ENCODE assay signal across 9 cellular contexts in genomic region chr21:14384453-14384852, GRCh38. TPM values are rescaled to one million over a fixed set of nuclear protein-coding genes. Genes with fewer than 3 reads are reported as not detected.
DNase-seq lines count a peak whose midpoint lies in the region; ATAC-seq and TF ChIP-seq lines count a peak whose summit lies in the region.
"Had no signal": no experiment of that assay in that cellular context is flagged by ENCODE, and none has a peak within 500 bp of the region (broad histone marks: within the 10 kb centered on the region; RNA-seq: fewer than 3 reads in every experiment).

No MANE protein-coding gene starts in this region.

- DNase-seq in activated CD4-positive, alpha-beta T cell treated with anti-CD3 and anti-CD28 coated beads, Interleukin-2, amount 10 ng/mL, durations not matched to agents 7 days and 5 days: no peak
- DNase-seq in activated CD4-positive, alpha-beta T cell treated with anti-CD3 and anti-CD28 coated beads for 48 hours: no peak
- no peak for DNase-seq in SJCRH30
- DNase-seq in glutamatergic neuron: no peak
- DNase-seq in stimulated activated naive CD8-positive, alpha-beta T cell treated with anti-CD3 and anti-CD28 coated beads, Interleukin-15, amount 100 ng/mL, for 72 hours: no peak
- no peak for DNase-seq in NCI-H146 (lab: John Stamatoyannopoulos, UW)
- no peak for DNase-seq in cerebellum (ENCODE audit: low spot score)
- DNase-seq in NOMO-1 treated with dmso at 0.1 percent for 144 hours (lab: John Stamatoyannopoulos, UW; ENCODE audit: unreplicated experiment): no peak

- H3K36me3 Mint-ChIP-seq in activated CD4-positive, alpha-beta T cell treated with anti-CD3 and anti-CD28 coated beads, Interleukin-2, amount 10 ng/mL, durations not matched to agents 7 days and 5 days (ENCODE audit: low read depth): peaks cover under 1% of the 10 kb centered on the region
- H3K36me3 Mint-ChIP-seq in glutamatergic neuron (ENCODE audit: unreplicated experiment): no peaks in the 10 kb centered on the region

- POLR2A ChIA-PET in activated CD4-positive, alpha-beta T cell treated with anti-CD3 and anti-CD28 coated beads, Interleukin-2, amount 10 ng/mL, durations not matched to agents 7 days and 5 days (lab: Charles Lee): no interaction called here

- H3K4me3 Mint-ChIP-seq in activated CD4-positive, alpha-beta T cell treated with anti-CD3 and anti-CD28 coated beads, Interleukin-2, amount 10 ng/mL, durations not matched to agents 7 days and 5 days: peak overlapping the region; percentile 95
- peak overlapping the region; percentile 99 for H3K4me3 Mint-ChIP-seq in glutamatergic neuron (ENCODE audit: unreplicated experiment)
- H3K4me3 Mint-ChIP-seq in stimulated activated naive CD8-positive, alpha-beta T cell treated with anti-CD3 and anti-CD28 coated beads, Interleukin-15, amount 100 ng/mL, for 72 hours: peak overlapping the region; percentile 99 to 100

- no peaks in the 10 kb centered on the region for H3K9me3 ChIP-seq in SJCRH30 (replicated peaks)
- H3K9me3 ChIP-seq: breast epithelium had no signal

- H3K9me3 Mint-ChIP-seq in activated CD4-positive, alpha-beta T cell treated with anti-CD3 and anti-CD28 coated beads, Interleukin-2, amount 10 ng/mL, durations not matched to agents 7 days and 5 days: no peaks in the 10 kb centered on the region
- peaks cover 15% of the 10 kb centered on the region for H3K9me3 Mint-ChIP-seq in glutamatergic neuron (ENCODE audit: unreplicated experiment)
- H3K9me3 Mint-ChIP-seq in stimulated activated naive CD8-positive, alpha-beta T cell treated with anti-CD3 and anti-CD28 coated beads, Interleukin-15, amount 100 ng/mL, for 72 hours: no peaks in the 10 kb centered on the region

- no peaks in the 10 kb centered on the region for H3K27me3 ChIP-seq in SJCRH30
- H3K27me3 ChIP-seq: breast epithelium had no signal

- peak overlapping the region; percentile 98 for H3K27ac Mint-ChIP-seq in activated CD4-positive, alpha-beta T cell treated with anti-CD3 and anti-CD28 coated beads, Interleukin-2, amount 10 ng/mL, durations not matched to agents 7 days and 5 days
- H3K27ac Mint-ChIP-seq in glutamatergic neuron (ENCODE audit: unreplicated experiment): peak overlapping the region; percentile 100
- no peak overlapping the region for H3K27ac Mint-ChIP-seq in stimulated activated naive CD8-positive, alpha-beta T cell treated with anti-CD3 and anti-CD28 coated beads, Interleukin-15, amount 100 ng/mL, for 72 hours

- peaks cover 4% of the 10 kb centered on the region for H3K27me3 Mint-ChIP-seq in activated CD4-positive, alpha-beta T cell treated with anti-CD3 and anti-CD28 coated beads, Interleukin-2, amount 10 ng/mL, durations not matched to agents 7 days and 5 days
- peaks cover 9% of the 10 kb centered on the region for H3K27me3 Mint-ChIP-seq in glutamatergic neuron (ENCODE audit: unreplicated experiment)
- no peaks in the 10 kb centered on the region for H3K27me3 Mint-ChIP-seq in stimulated activated naive CD8-positive, alpha-beta T cell treated with anti-CD3 and anti-CD28 coated beads, Interleukin-15, amount 100 ng/mL, for 72 hours

- H3K4me3 ChIP-seq in SJCRH30: peak overlapping the region; percentile 90

- H3K36me3 ChIP-seq in SJCRH30: peaks cover 5% of the 10 kb centered on the region
- H3K36me3 ChIP-seq: breast epithelium had no signal

- CTCF ChIA-PET in activated CD4-positive, alpha-beta T cell treated with anti-CD3 and anti-CD28 coated beads, Interleukin-2, amount 10 ng/mL, durations not matched to agents 7 days and 5 days (lab: Charles Lee): no interaction called here

- H3K4me1 ChIP-seq in SJCRH30: peaks cover 7% of the 10 kb centered on the region
- H3K4me1 ChIP-seq: breast epithelium had no signal

- H3K27ac ChIP-seq in SJCRH30: peak overlapping the region; percentile 91; the same call in 1 of the 2 replicates

- no peak for TF ChIP-seq CTCF in glutamatergic neuron (IDR thresholded peaks at IDR 0.05; ENCODE audit: partially characterized antibody, unreplicated experiment)

- H3K4me1 Mint-ChIP-seq in activated CD4-positive, alpha-beta T cell treated with anti-CD3 and anti-CD28 coated beads, Interleukin-2, amount 10 ng/mL, durations not matched to agents 7 days and 5 days: peaks cover 34% of the 10 kb centered on the region
- peaks cover 16% of the 10 kb centered on the region for H3K4me1 Mint-ChIP-seq in glutamatergic neuron (ENCODE audit: low read depth, unreplicated experiment)
- H3K4me1 Mint-ChIP-seq in stimulated activated naive CD8-positive, alpha-beta T cell treated with anti-CD3 and anti-CD28 coated beads, Interleukin-15, amount 100 ng/mL, for 72 hours: peaks cover 24% of the 10 kb centered on the region

- no peak for ATAC-seq in stimulated activated naive CD8-positive, alpha-beta T cell treated with anti-CD3 and anti-CD28 coated beads, Interleukin-15, amount 100 ng/mL, for 72 hours

RNA-seq across cellular contexts. Expression of gene HSPA13, which starts 1.5 kb away (rescaled TPM):
- 10 to 100 TPM; 26.6 to 29.6 TPM for total RNA-seq in activated CD4-positive, alpha-beta T cell treated with anti-CD3 and anti-CD28 coated beads, Interleukin-2, amount 10 ng/mL, durations not matched to agents 7 days and 5 days
- total RNA-seq in SJCRH30 (2014; rRNA removed; shearing (Covaris generic)): 91.1 and 92.1 TPM in 2 replicates
- total RNA-seq in glutamatergic neuron (ENCODE audit: unreplicated experiment) (59.3 TPM), cerebellum (88.9 TPM)

Comparison
In these comparisons a context has a peak if more than half of its experiments do, and no peak if none do; other contexts are left out.
1. H3K27ac Mint-ChIP-seq: peak in activated CD4-positive, alpha-beta T cell treated with anti-CD3 and anti-CD28 coated beads, Interleukin-2, amount 10 ng/mL, durations not matched to agents 7 days and 5 days (single experiment) and glutamatergic neuron (single experiment); none in stimulated activated naive CD8-positive, alpha-beta T cell treated with anti-CD3 and anti-CD28 coated beads, Interleukin-15, amount 100 ng/mL, for 72 hours (0 of 2).
2. Peak in every context shown above with its lines, with median percentiles within 50 percentile points of each other: H3K4me3 Mint-ChIP-seq.